In the genomic region with DNA sequence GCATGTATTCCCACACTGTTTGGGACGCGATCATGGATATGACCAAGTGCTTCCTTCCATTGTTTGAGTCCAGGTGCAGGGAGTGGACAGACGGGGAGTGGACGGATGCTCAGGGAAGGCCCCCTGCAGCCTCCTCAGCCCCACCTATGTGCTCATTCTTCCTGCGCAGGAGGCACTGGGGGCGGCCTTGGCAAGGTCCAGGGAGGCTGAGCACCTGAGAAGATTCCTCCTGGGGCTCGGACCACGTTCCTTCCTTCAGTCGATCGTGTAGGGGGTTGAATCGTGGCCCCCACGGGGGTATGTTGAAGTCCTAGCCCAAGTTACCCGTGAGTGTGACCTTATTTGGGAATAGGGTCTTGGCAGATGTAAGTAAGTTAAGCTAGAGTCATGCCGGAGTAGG, we compare ENCODE assay signal across 15 cellular contexts.
DNase-seq lines count a peak whose midpoint lies in the region; ATAC-seq and TF ChIP-seq lines count a peak whose summit lies in the region.
"Had no signal": no experiment of that assay in that cellular context is flagged by ENCODE, and none has a peak within 500 bp of the region (broad histone marks: within the 10 kb centered on the region; RNA-seq: fewer than 3 reads in every experiment).

No MANE protein-coding gene starts in this region.

- TF ChIP-seq RAD21 in IMR-90 (IDR thresholded peaks at IDR 0.05; ENCODE audit: low read length) = no peak

- H3K4me1 ChIP-seq in IMR-90 (ENCODE audit: control insufficient read depth, insufficient read depth, low read length) = no peaks in the 10 kb centered on the region
- no peaks in the 10 kb centered on the region for H3K4me1 ChIP-seq in stomach
- H3K4me1 ChIP-seq in mammary epithelial cell (ENCODE audit: insufficient read depth, low read length) = no peaks in the 10 kb centered on the region
- H3K4me1 ChIP-seq: A549, BE2C had no signal

- TF ChIP-seq POLR2A in IMR-90 (IDR thresholded peaks at IDR 0.05; ENCODE audit: low read depth, low read length) = no peak
- TF ChIP-seq POLR2A in stomach (IDR thresholded peaks at IDR 0.05) = no peak

- H2BK20ac ChIP-seq in IMR-90 (ENCODE audit: low read depth, low read length) = no peak overlapping the region

- no peak overlapping the region for H2BK120ac ChIP-seq in IMR-90 (ENCODE audit: low read depth, low read length)

- no TSS peak for BruUV-seq in IMR-90 (replicated peaks; lab: Mats Ljungman, UMichigan)
- no TSS peak for BruUV-seq in mammary epithelial cell (replicated peaks; lab: Mats Ljungman, UMichigan)

- dilution Hi-C loops in IMR-90 (cut with HindIII; ENCODE audit: low sequenced_read_pairs, unreplicated experiment) (no loop called here), mammary epithelial cell (cut with HindIII; ENCODE audit: low sequenced_read_pairs) (no loop called here)

- H3K4me3 ChIP-seq in IMR-90 (ENCODE audit: insufficient read depth, low read depth, low read length) (no peak overlapping the region), stomach (no peak overlapping the region), mammary epithelial cell (replicated peaks in 1 of 3; ENCODE audit: insufficient read depth in 1 of 3, low read depth in 2 of 3, low read length in 3 of 3) (no peak overlapping the region)
- H3K4me3 ChIP-seq: A549, GM23248 had no signal

- CTCF ChIA-PET in IMR-90 (lab: Yijun Ruan, JAX) = no interaction called here
- CTCF ChIA-PET in mammary epithelial cell (lab: Charles Lee; ENCODE audit: low non-redundant PET) = no interaction called here

- peaks cover 11% of the 10 kb centered on the region for H3K4me1 Mint-ChIP-seq in neural crest cell
- H3K4me1 Mint-ChIP-seq: CD14-positive monocyte had no signal

- H3K4me3 Mint-ChIP-seq in neural crest cell = no peak overlapping the region
- H3K4me3 Mint-ChIP-seq: CD14-positive monocyte; CD8-positive, alpha-beta T cell had no signal

- H3K27me3 ChIP-seq in IMR-90 (ENCODE audit: control insufficient read depth, insufficient read depth, low read length) (no peaks in the 10 kb centered on the region), stomach (no peaks in the 10 kb centered on the region), mammary epithelial cell (ENCODE audit: insufficient read depth, low read length) (no peaks in the 10 kb centered on the region)

- H3K79me1 ChIP-seq in IMR-90 (ENCODE audit: low read depth in 1 of 2, low read length in 2 of 2) = peaks cover 0 to 6% of the 10 kb centered on the region in 2 experiments; a peak in 1 of 4 replicates

- no peak for TF ChIP-seq CTCF in IMR-90 (conservative IDR thresholded peaks at IDR 0.05; ENCODE audit: low read depth, low read length)
- TF ChIP-seq CTCF in neural crest cell (conservative IDR thresholded peaks at IDR 0.05) = no peak
- TF ChIP-seq CTCF in stomach (IDR thresholded peaks at IDR 0.05) = no peak
- TF ChIP-seq CTCF in mammary epithelial cell (conservative IDR thresholded peaks at IDR 0.05 in 1 of 2, IDR thresholded peaks at IDR 0.05 in 1 of 2; ENCODE audit: extremely low read depth in 1 of 2, insufficient read depth in 1 of 2, low read depth in 1 of 2, low read length in 2 of 2) = no peak

- H4K20me1 ChIP-seq in IMR-90 (ENCODE audit: insufficient read depth, low read length) = no peaks in the 10 kb centered on the region
- H4K20me1 ChIP-seq in mammary epithelial cell (ENCODE audit: insufficient read depth, low read length) = no peaks in the 10 kb centered on the region

- peaks cover 23% of the 10 kb centered on the region for H3K9me1 ChIP-seq in IMR-90 (ENCODE audit: insufficient read depth, low read length)

- no peaks in the 10 kb centered on the region for H3K79me2 ChIP-seq in mammary epithelial cell (ENCODE audit: insufficient read depth, low read length)

- H3K23ac ChIP-seq in IMR-90 (ENCODE audit: low read depth, low read length) = no peak overlapping the region

- no peak overlapping the region for H4K5ac ChIP-seq in IMR-90 (ENCODE audit: low read depth, low read length)

- peaks cover 3% of the 10 kb centered on the region for H3K36me3 Mint-ChIP-seq in neural crest cell (ENCODE audit: low read depth)
- H3K36me3 Mint-ChIP-seq: CD14-positive monocyte; CD8-positive, alpha-beta T cell had no signal

- no peak overlapping the region for H3K56ac ChIP-seq in IMR-90 (ENCODE audit: extremely low read depth, insufficient read depth, low read length)

- H3K27me3 Mint-ChIP-seq in neural crest cell (ENCODE audit: low read depth) = no peaks in the 10 kb centered on the region

- in situ Hi-C loops in IMR-90 (cut with MboI; ENCODE audit: low sequenced_read_pairs) = no loop called here
- in situ Hi-C loops in mammary epithelial cell (cut with MboI; ENCODE audit: low sequenced_read_pairs in 2 of 2) = no loop called here

- no peak for ATAC-seq in IMR-90 (ENCODE audit: low read depth)
- no peak for ATAC-seq in GM19023 (IDR thresholded peaks at IDR 0.05; ENCODE audit: unreplicated experiment)
- ATAC-seq: A549; CD8-positive, alpha-beta T cell; HCT116 had no signal

- POLR2A ChIA-PET in IMR-90 (lab: Charles Lee; ENCODE audit: unreplicated experiment) = no interaction called here

- H3K27ac Mint-ChIP-seq in neural crest cell (ENCODE audit: unreplicated experiment) = peak overlapping the region; percentile 29
- H3K27ac Mint-ChIP-seq: CD14-positive monocyte; CD8-positive, alpha-beta T cell had no signal

- H3K27ac ChIP-seq in IMR-90 (ENCODE audit: insufficient read depth, low read length) (no peak overlapping the region), stomach (no peak overlapping the region), mammary epithelial cell (ENCODE audit: insufficient read depth, low read depth, low read length) (no peak overlapping the region)
- H3K27ac ChIP-seq: A549, GM23248 had no signal

- H2AFZ ChIP-seq in IMR-90 (replicated peaks; ENCODE audit: low read length, poor library complexity) = no peak overlapping the region
- no peak overlapping the region for H2AFZ ChIP-seq in mammary epithelial cell (ENCODE audit: low read depth, low read length)
- H2AFZ ChIP-seq: GM23248 had no signal

- H2AK5ac ChIP-seq in IMR-90 (ENCODE audit: low read depth, low read length) = no peak overlapping the region

- no peak overlapping the region for H3K4me2 ChIP-seq in IMR-90 (ENCODE audit: low read depth, low read length)
- H3K4me2 ChIP-seq in mammary epithelial cell (ENCODE audit: insufficient read depth, low read depth, low read length) = no peak overlapping the region
- H3K4me2 ChIP-seq: A549 had no signal

- no peak overlapping the region for H3K14ac ChIP-seq in IMR-90 (replicated peaks; ENCODE audit: low read depth, low read length)

- TF ChIP-seq EP300 in stomach (IDR thresholded peaks at IDR 0.05) = no peak

- no peak overlapping the region for H3K9ac ChIP-seq in IMR-90 (ENCODE audit: low read depth, low read length)
- no peak overlapping the region for H3K9ac ChIP-seq in mammary epithelial cell (ENCODE audit: insufficient read depth, low read length)
- H3K9ac ChIP-seq: GM23248 had no signal

- H3K36me3 ChIP-seq in IMR-90 (ENCODE audit: control insufficient read depth, insufficient read depth, low read length) (no peaks in the 10 kb centered on the region), stomach (no peaks in the 10 kb centered on the region), mammary epithelial cell (ENCODE audit: insufficient read depth, low read length) (no peaks in the 10 kb centered on the region)
- H3K36me3 ChIP-seq: BE2C had no signal

- H2BK5ac ChIP-seq in IMR-90 (ENCODE audit: low read depth, low read length, poor library complexity, severe bottlenecking) = peak overlapping the region; percentile 73

- no peak overlapping the region for H3K18ac ChIP-seq in IMR-90 (ENCODE audit: low read depth, low read length)

- H3K9me3 ChIP-seq in IMR-90 (ENCODE audit: control insufficient read depth, insufficient read depth, low read length) = no peaks in the 10 kb centered on the region
- peaks cover 0 to 3% (median 0%) of the 10 kb centered on the region in 4 donors for H3K9me3 ChIP-seq in stomach
- no peaks in the 10 kb centered on the region for H3K9me3 ChIP-seq in mammary epithelial cell (replicated peaks; ENCODE audit: insufficient read depth, low read length)
- H3K9me3 ChIP-seq: A549, BE2C had no signal

- no peaks in the 10 kb centered on the region for H3K9me3 Mint-ChIP-seq in neural crest cell
- H3K9me3 Mint-ChIP-seq: CD8-positive, alpha-beta T cell had no signal

- H2AK9ac ChIP-seq in IMR-90 (replicated peaks; ENCODE audit: low read depth, low read length, poor library complexity) = no peak overlapping the region

- H4K8ac ChIP-seq in IMR-90 (ENCODE audit: low read depth in 2 of 2, low read length in 2 of 2) = no peak overlapping the region

- no peak overlapping the region for H2BK15ac ChIP-seq in IMR-90 (ENCODE audit: low read depth, low read length)

- H3K4ac ChIP-seq in IMR-90 (ENCODE audit: low read depth, low read length) = no peak overlapping the region

- DNase-seq in IMR-90 (no peak), dermis blood vessel endothelial cell (peak; percentile 46), neural crest cell (ENCODE audit: low read depth, low spot score) (no peak), stomach (peak; percentile 23), mammary epithelial cell (no peak)
- DNase-seq: BE2C; CD8-positive, alpha-beta T cell; COR-L47; DND-41; GDM1; GM23248 had no signal

- intact Hi-C loops in IMR-90 (cut with micrococcal nuclease) = no loop called here
- intact Hi-C loops in stomach (cut with DNase I; ENCODE audit: low total_unique reads) = no loop called here
- intact Hi-C loops in mammary epithelial cell (cut with micrococcal nuclease) = no loop called here

- 81% methylated on average over 10 of the region's 14 CpGs; no CpG with 5 or more reads in 1 of the 2 experiments for WGBS in IMR-90 (ENCODE audit: extremely low coverage in 2 of 2, insufficient read length in 1 of 2), 2 experiments
- WGBS in stomach, 5 donors = 84 to 89% (median 88%) methylated on average over 14 of the region's 14 CpGs
- whole genome bisulfite sequencing in mammary epithelial cell (ENCODE audit: low coverage, missing lambda C conversion rate) = 87% methylated on average over 12 of the region's 14 CpGs

- no peak overlapping the region for H4K91ac ChIP-seq in IMR-90 (ENCODE audit: insufficient read depth, low read depth, low read length)

TF ChIP-seq in IMR-90, 13 proteins besides CTCF, POLR2A, EP300 and RAD21:
- no peak for TF ChIP-seq FOS (IDR thresholded peaks at IDR 0.05; ENCODE audit: low read depth, low read length)
- TF ChIP-seq RFX5 (IDR thresholded peaks at IDR 0.05; ENCODE audit: low read depth, low read length) = no peak
- TF ChIP-seq MAFK (IDR thresholded peaks at IDR 0.05; ENCODE audit: low read depth, low read length) = no peak

Comparison
In these comparisons a context has a peak if more than half of its experiments do, and no peak if none do; other contexts are left out.
1. DNase-seq: peak in dermis blood vessel endothelial cell (single experiment) and stomach (single experiment); none in IMR-90 (single experiment), neural crest cell (single experiment) and mammary epithelial cell (single experiment).